ENCODE assay signal across 13 cellular contexts in the genomic region with DNA sequence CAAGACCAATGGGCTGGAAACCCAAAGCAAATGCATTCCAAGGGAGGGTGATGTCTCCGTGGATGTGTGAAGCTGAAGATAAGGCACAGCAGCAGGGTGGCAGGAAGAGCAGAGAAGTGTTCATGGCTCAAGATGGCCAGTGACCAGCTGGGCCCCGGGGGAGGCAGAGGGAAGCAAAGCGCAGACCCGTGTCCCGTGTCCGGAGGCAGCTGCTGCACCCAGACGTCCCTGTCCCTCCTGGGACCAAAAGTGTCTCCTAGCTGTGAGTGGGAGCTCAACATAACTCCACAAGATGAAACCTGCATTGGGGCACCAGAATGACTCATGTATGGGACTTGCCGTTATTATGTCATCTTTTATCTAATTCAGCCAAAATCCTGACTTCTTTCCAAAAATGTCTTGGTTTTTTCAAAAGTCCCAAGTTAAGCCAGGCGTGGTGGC.
DNase-seq lines count a peak whose midpoint lies in the region; ATAC-seq and TF ChIP-seq lines count a peak whose summit lies in the region.
"Had no signal": no experiment of that assay in that cellular context is flagged by ENCODE, and none has a peak within 500 bp of the region (broad histone marks: within the 10 kb centered on the region; RNA-seq: fewer than 3 reads in every experiment).

No MANE protein-coding gene starts in this region.

- TF ChIP-seq POLR2A in NB4 (IDR thresholded peaks at IDR 0.05; ENCODE audit: extremely low read depth, insufficient read length), result no peak

- CTCF ChIA-PET in Caco-2 (lab: Charles Lee), result interaction anchor here (0.6 to 0.8 kb wide), 2 partner anchors 29 to 36 kb away, joined by 3 to 6 read pairs; no protein-coding TSS in a partner anchor

- peaks cover 40% of the 10 kb centered on the region for H3K4me1 Mint-ChIP-seq in chondrocyte (ENCODE audit: low read depth)
- peaks cover 23% of the 10 kb centered on the region for H3K4me1 Mint-ChIP-seq in mesothelial cell of epicardium
- H3K4me1 Mint-ChIP-seq in activated T-cell treated with anti-CD3 and anti-CD28 coated beads, Interleukin-2, amount 50 U/mL, for 24 hours (ENCODE audit: low read depth), result no peaks in the 10 kb centered on the region
- peaks cover 5% of the 10 kb centered on the region for H3K4me1 Mint-ChIP-seq in Caco-2 (ENCODE audit: low read depth, unreplicated experiment)
- H3K4me1 Mint-ChIP-seq: activated naive CD4-positive, alpha-beta T cell treated with anti-CD3 and anti-CD28 coated beads, Interleukin-2, amount 50 U/mL, for 24 hours had no signal

- peaks cover 7% of the 10 kb centered on the region for H3K4me1 ChIP-seq in Caco-2

- no peaks in the 10 kb centered on the region for H3K9me3 ChIP-seq in Caco-2
- H3K9me3 ChIP-seq: stomach had no signal

- H3K27me3 ChIP-seq in Caco-2 (replicated peaks; ENCODE audit: control insufficient read depth, insufficient read depth, low read length), result no peaks in the 10 kb centered on the region
- H3K27me3 ChIP-seq: stomach had no signal

- no peak for TF ChIP-seq CTCF in NB4 (IDR thresholded peaks at IDR 0.05; ENCODE audit: low read depth, low read length)
- no peak for TF ChIP-seq CTCF in chondrocyte (IDR thresholded peaks at IDR 0.05)
- TF ChIP-seq CTCF in mesothelial cell of epicardium (IDR thresholded peaks at IDR 0.05; ENCODE audit: unreplicated experiment), result no peak
- no peak for TF ChIP-seq CTCF in Caco-2 (IDR thresholded peaks at IDR 0.05; ENCODE audit: insufficient read depth in 1 of 2, low read depth in 1 of 2, low read length in 1 of 2, severe bottlenecking in 1 of 2, unreplicated experiment in 1 of 2)

- H3K4me3 Mint-ChIP-seq in chondrocyte (ENCODE audit: unreplicated experiment) (no peak overlapping the region), mesothelial cell of epicardium (no peak overlapping the region), Caco-2 (ENCODE audit: unreplicated experiment) (no peak overlapping the region)
- H3K4me3 Mint-ChIP-seq in activated T-cell treated with anti-CD3 and anti-CD28 coated beads, Interleukin-2, amount 50 U/mL, for 24 hours, result no peak overlapping the region
- H3K4me3 Mint-ChIP-seq: activated naive CD4-positive, alpha-beta T cell treated with anti-CD3 and anti-CD28 coated beads, Interleukin-2, amount 50 U/mL, for 24 hours; CD8-positive, alpha-beta T cell had no signal

- POLR2A ChIA-PET in Caco-2 (lab: Charles Lee), result no interaction called here

- in situ Hi-C loops in Caki2 (cut with HindIII; ENCODE audit: low pct_unique_long_range_greater_than_20kb, low sequenced_read_pairs), result no loop called here

- no peak for ATAC-seq in GM21526 (IDR thresholded peaks at IDR 0.05; ENCODE audit: low FRiP score, unreplicated experiment)
- ATAC-seq: CD8-positive, alpha-beta T cell had no signal

- no peaks in the 10 kb centered on the region for H3K36me3 ChIP-seq in Caco-2 (ENCODE audit: control insufficient read depth, insufficient read depth, low read length)
- H3K36me3 ChIP-seq: stomach had no signal

- H3K36me3 Mint-ChIP-seq in chondrocyte (ENCODE audit: low read depth) (no peaks in the 10 kb centered on the region), mesothelial cell of epicardium (no peaks in the 10 kb centered on the region), Caco-2 (ENCODE audit: insufficient read depth, unreplicated experiment) (no peaks in the 10 kb centered on the region)
- H3K36me3 Mint-ChIP-seq in activated T-cell treated with anti-CD3 and anti-CD28 coated beads, Interleukin-2, amount 50 U/mL, for 24 hours (ENCODE audit: low read depth), result no peaks in the 10 kb centered on the region
- H3K36me3 Mint-ChIP-seq: activated naive CD4-positive, alpha-beta T cell treated with anti-CD3 and anti-CD28 coated beads, Interleukin-2, amount 50 U/mL, for 24 hours; CD8-positive, alpha-beta T cell had no signal

- H3K4me3 ChIP-seq in NB4 (ENCODE audit: low read depth, low read length) (no peak overlapping the region), Caco-2 (ENCODE audit: low read depth, low read length) (no peak overlapping the region)
- H3K4me3 ChIP-seq: stomach had no signal

- DNase-seq in Caki2 (ENCODE audit: low read depth) (peak; percentile 60), NB4 (ENCODE audit: low read depth) (peak; percentile 62), chondrocyte (ENCODE audit: low spot score) (no peak), mesothelial cell of epicardium (ENCODE audit: low spot score in 2 of 2, unreplicated experiment in 2 of 2) (no peak), AG08396 (ENCODE audit: low spot score) (no peak), Caco-2 (no peak)
- no peak for DNase-seq in activated T-cell treated with anti-CD3 and anti-CD28 coated beads, Interleukin-2, amount 50 U/mL, for 24 hours
- DNase-seq: activated CD4-positive, alpha-beta T cell treated with anti-CD3 and anti-CD28 coated beads, Interleukin-2, amount 50 U/mL, for 1 hour; CD8-positive, alpha-beta T cell; effector memory CD4-positive, alpha-beta T cell; stomach had no signal

- BruUV-seq in Caco-2 (replicated peaks; lab: Mats Ljungman, UMichigan), result no TSS peak

- H3K27ac Mint-ChIP-seq in chondrocyte (ENCODE audit: unreplicated experiment) (peak overlapping the region; percentile 84), mesothelial cell of epicardium (peak overlapping the region; percentile 32), Caco-2 (ENCODE audit: unreplicated experiment) (no peak overlapping the region)
- no peak overlapping the region for H3K27ac Mint-ChIP-seq in activated T-cell treated with anti-CD3 and anti-CD28 coated beads, Interleukin-2, amount 50 U/mL, for 24 hours
- H3K27ac Mint-ChIP-seq: activated naive CD4-positive, alpha-beta T cell treated with anti-CD3 and anti-CD28 coated beads, Interleukin-2, amount 50 U/mL, for 24 hours; CD8-positive, alpha-beta T cell had no signal

- intact Hi-C loops in Caco-2 (cut with micrococcal nuclease; ENCODE audit: unreplicated experiment), result no loop called here

- H3K27me3 Mint-ChIP-seq in chondrocyte (ENCODE audit: low read depth), result no peaks in the 10 kb centered on the region
- no peaks in the 10 kb centered on the region for H3K27me3 Mint-ChIP-seq in mesothelial cell of epicardium (ENCODE audit: low read depth)
- H3K27me3 Mint-ChIP-seq in activated T-cell treated with anti-CD3 and anti-CD28 coated beads, Interleukin-2, amount 50 U/mL, for 24 hours, result peaks cover 5% of the 10 kb centered on the region
- H3K27me3 Mint-ChIP-seq in Caco-2 (ENCODE audit: insufficient read depth, unreplicated experiment), result no peaks in the 10 kb centered on the region

- H3K9me3 Mint-ChIP-seq in chondrocyte (ENCODE audit: low read depth) (no peaks in the 10 kb centered on the region), mesothelial cell of epicardium (no peaks in the 10 kb centered on the region), Caco-2 (ENCODE audit: unreplicated experiment) (no peaks in the 10 kb centered on the region)
- no peaks in the 10 kb centered on the region for H3K9me3 Mint-ChIP-seq in activated T-cell treated with anti-CD3 and anti-CD28 coated beads, Interleukin-2, amount 50 U/mL, for 24 hours
- H3K9me3 Mint-ChIP-seq: activated naive CD4-positive, alpha-beta T cell treated with anti-CD3 and anti-CD28 coated beads, Interleukin-2, amount 50 U/mL, for 24 hours; CD8-positive, alpha-beta T cell had no signal

Comparison
In these comparisons a context has a peak if more than half of its experiments do, and no peak if none do; other contexts are left out.
1. DNase-seq: peak in Caki2 (single experiment) and NB4 (single experiment); none in chondrocyte (single experiment), mesothelial cell of epicardium (0 of 2), activated T-cell treated with anti-CD3 and anti-CD28 coated beads, Interleukin-2, amount 50 U/mL, for 24 hours (single experiment), AG08396 (single experiment) and Caco-2 (0 of 2).
2. H3K27ac Mint-ChIP-seq: peak in chondrocyte (single experiment) and mesothelial cell of epicardium (single experiment); none in activated T-cell treated with anti-CD3 and anti-CD28 coated beads, Interleukin-2, amount 50 U/mL, for 24 hours (single experiment) and Caco-2 (single experiment).